ENCODE assay signal across 1 cellular context in genomic region chr3:14144423-14145075, GRCh38.
TF ChIP-seq lines count a peak whose summit lies in the region.

No MANE protein-coding gene starts in this region.

TF ChIP-seq in endothelial cell of umbilical vein, 7 proteins besides CTCF, POLR2A, EP300 and RAD21 (continued from another document):
- peak; percentile 83 for TF ChIP-seq GATA2 (IDR thresholded peaks at IDR 0.05; ENCODE audit: insufficient read depth, insufficient read length, low read depth, low read length)
- TF ChIP-seq FOS (IDR thresholded peaks at IDR 0.05; ENCODE audit: borderline replicate concordance, insufficient read depth, low read length) = peak; percentile 82
- no peak for TF ChIP-seq MYC (IDR thresholded peaks at IDR 0.05; ENCODE audit: low read depth, low read length)
- TF ChIP-seq EZH2 (IDR thresholded peaks at IDR 0.05; ENCODE audit: borderline replicate concordance, low read depth, low read length, severe bottlenecking) = no peak
- peak; percentile 98 for TF ChIP-seq JUN (IDR thresholded peaks at IDR 0.05; ENCODE audit: borderline replicate concordance, insufficient read depth, insufficient read length, low read depth)
TF ChIP-seq in endothelial cell of umbilical vein: peak in this region for 4.
